Comparison of ENCODE assay signal across 8 cellular contexts in the genomic region with DNA sequence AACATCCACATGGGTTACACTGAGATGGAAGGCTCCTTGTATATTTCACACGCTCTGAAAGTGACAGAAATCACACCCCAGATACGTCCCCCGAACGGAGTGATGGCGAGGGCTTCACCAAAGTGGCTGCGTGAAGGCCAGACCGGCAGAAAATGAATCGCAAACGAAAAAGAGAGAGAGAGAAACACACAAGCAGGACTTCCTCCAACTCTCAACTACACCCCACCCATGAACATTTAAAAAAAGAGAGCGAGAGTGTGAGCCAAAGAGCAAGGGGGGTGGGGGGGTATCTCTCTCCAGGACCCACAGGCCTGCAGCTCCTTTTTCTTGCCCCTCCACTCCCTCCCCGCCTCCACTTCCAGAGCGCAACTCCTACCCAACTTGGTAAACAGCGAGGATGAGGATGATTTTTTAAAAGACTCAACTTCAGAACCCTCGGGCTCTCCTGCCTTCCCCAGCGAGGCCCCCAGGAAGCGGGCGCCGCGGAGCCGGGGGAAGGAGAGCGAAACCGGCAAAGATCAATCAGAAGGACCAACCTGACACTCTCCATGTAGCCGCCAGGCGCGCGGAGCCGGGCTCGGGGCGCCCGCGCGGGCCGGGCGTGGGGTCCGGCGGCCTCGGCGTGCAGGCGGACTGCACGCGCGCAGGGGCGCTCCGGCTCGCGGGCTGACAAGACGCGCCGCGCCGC.
DNase-seq lines count a peak whose midpoint lies in the region; ATAC-seq and TF ChIP-seq lines count a peak whose summit lies in the region.

No MANE protein-coding gene starts in this region.

- TF ChIP-seq CTCF in liver (IDR thresholded peaks at IDR 0.05; ENCODE audit: low read depth, low read length, missing input control): peak; percentile 15

- H3K9ac ChIP-seq in Karpas-422 (ENCODE audit: low read length) (peak overlapping the region; percentile 67), liver (ENCODE audit: low read depth in 1 of 2, low read length in 2 of 2) (peak overlapping the region; percentile 68 to 75)

- H3K27ac ChIP-seq in Karpas-422 (ENCODE audit: low read length): peak overlapping the region; percentile 82
- H3K27ac ChIP-seq in liver (ENCODE audit: low read depth in 1 of 2, low read length in 2 of 2): peak overlapping the region; percentile 92

- H3K9me3 ChIP-seq in Karpas-422 (ENCODE audit: low read length) (no peaks in the 10 kb centered on the region), liver (ENCODE audit: control insufficient read depth in 4 of 4, low read length in 3 of 4) (no peaks in the 10 kb centered on the region)

- no peak overlapping the region for H2AFZ ChIP-seq in Karpas-422 (ENCODE audit: low read length)

- H3K4me1 ChIP-seq in Karpas-422 (ENCODE audit: low read length) (peaks cover 91% of the 10 kb centered on the region), liver (ENCODE audit: control insufficient read depth in 4 of 4, insufficient read depth in 4 of 4, low read length in 3 of 4) (peaks cover 0 to 39% (median 30%) of the 10 kb centered on the region in 4 donors)

- H4K20me1 ChIP-seq in Karpas-422 (ENCODE audit: insufficient read depth, low read depth, low read length): peaks cover 41% of the 10 kb centered on the region; the same call in 1 of the 2 replicates

- H3K4me2 ChIP-seq in Karpas-422 (ENCODE audit: low read depth, low read length, poor library complexity, severe bottlenecking): peak overlapping the region; percentile 82

- peak; percentile 43 for ATAC-seq in GM19395 (IDR thresholded peaks at IDR 0.05; ENCODE audit: unreplicated experiment)

- no peaks in the 10 kb centered on the region for H3K27me3 ChIP-seq in Karpas-422 (ENCODE audit: low read length)
- no peaks in the 10 kb centered on the region for H3K27me3 ChIP-seq in liver (ENCODE audit: control insufficient read depth in 4 of 4, insufficient read depth in 4 of 4, low read length in 3 of 4)

- H3K4me3 ChIP-seq in Karpas-422 (ENCODE audit: low read length) (peak overlapping the region; percentile 69), liver (ENCODE audit: low read depth in 1 of 3, low read length in 3 of 3) (peak overlapping the region; percentile 70 to 75 (median 74))

- under 1% methylated on average over 51 of the region's 51 CpGs for WGBS in liver

- peak; percentile 83 for DNase-seq in AG20443 (ENCODE audit: low spot score)
- peak; percentile 65 for DNase-seq in Karpas-422
- peak; percentile 73 for DNase-seq in activated CD4-positive, CD25-positive, alpha-beta regulatory T cell treated with anti-CD3 and anti-CD28 coated beads, Interleukin-2, amount 50 U/mL, for 72 hours
- DNase-seq in dedifferentiated amniotic fluid mesenchymal stem cell (ENCODE audit: extremely low spot score): peak; percentile 62
- DNase-seq in stimulated activated CD8-positive, alpha-beta memory T cell treated with anti-CD3 and anti-CD28 coated beads, Interleukin-12 subunit alpha, Interleukin-12 subunit beta, amount 100 ng/mL, for 1 hour (ENCODE audit: low read depth): peak; percentile 28
- no peak for DNase-seq in NCI-H128 (lab: John Stamatoyannopoulos, UW; ENCODE audit: unreplicated experiment)

- no peak for TF ChIP-seq RAD21 in liver (IDR thresholded peaks at IDR 0.05)

- no peaks in the 10 kb centered on the region; the same call in 1 of the 2 replicates for H3K36me3 ChIP-seq in Karpas-422 (ENCODE audit: insufficient read depth, low read length)
- no peaks in the 10 kb centered on the region for H3K36me3 ChIP-seq in liver (ENCODE audit: control insufficient read depth in 4 of 4, insufficient read depth in 3 of 4, low read depth in 1 of 4, low read length in 3 of 4)

- H3K79me2 ChIP-seq in Karpas-422 (ENCODE audit: low read length): peaks cover 94% of the 10 kb centered on the region

- H3K9me2 ChIP-seq in Karpas-422 (replicated peaks; ENCODE audit: insufficient read depth, low read length): no peaks in the 10 kb centered on the region

TF ChIP-seq in liver, 16 proteins besides CTCF, POLR2A, EP300 and RAD21:
- TF ChIP-seq HNF4G (IDR thresholded peaks at IDR 0.05): no peak
- no peak for TF ChIP-seq FOXA1 (IDR thresholded peaks at IDR 0.05)
- TF ChIP-seq HNF4A (conservative IDR thresholded peaks at IDR 0.05): no peak
- TF ChIP-seq GABPA (IDR thresholded peaks at IDR 0.05 in 1 of 2, conservative IDR thresholded peaks at IDR 0.05 in 1 of 2): no peak
- TF ChIP-seq, protein P1, sequence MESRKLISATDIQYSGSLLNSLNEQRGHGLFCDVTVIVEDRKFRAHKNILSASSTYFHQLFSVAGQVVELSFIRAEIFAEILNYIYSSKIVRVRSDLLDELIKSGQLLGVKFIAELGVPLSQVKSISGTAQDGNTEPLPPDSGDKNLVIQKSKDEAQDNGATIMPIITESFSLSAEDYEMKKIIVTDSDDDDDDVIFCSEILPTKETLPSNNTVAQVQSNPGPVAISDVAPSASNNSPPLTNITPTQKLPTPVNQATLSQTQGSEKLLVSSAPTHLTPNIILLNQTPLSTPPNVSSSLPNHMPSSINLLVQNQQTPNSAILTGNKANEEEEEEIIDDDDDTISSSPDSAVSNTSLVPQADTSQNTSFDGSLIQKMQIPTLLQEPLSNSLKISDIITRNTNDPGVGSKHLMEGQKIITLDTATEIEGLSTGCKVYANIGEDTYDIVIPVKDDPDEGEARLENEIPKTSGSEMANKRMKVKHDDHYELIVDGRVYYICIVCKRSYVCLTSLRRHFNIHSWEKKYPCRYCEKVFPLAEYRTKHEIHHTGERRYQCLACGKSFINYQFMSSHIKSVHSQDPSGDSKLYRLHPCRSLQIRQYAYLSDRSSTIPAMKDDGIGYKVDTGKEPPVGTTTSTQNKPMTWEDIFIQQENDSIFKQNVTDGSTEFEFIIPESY (IDR thresholded peaks at IDR 0.05): no peak
